17 cellular contexts compared by ENCODE assay signal in genomic region chr14:58901826-58902225, GRCh38.
"Had no signal": no experiment of that assay in that cellular context is flagged by ENCODE, and none has a peak within 500 bp of the region (broad histone marks: within the 10 kb centered on the region; RNA-seq: fewer than 3 reads in every experiment).

No MANE protein-coding gene starts in this region.

- DNase-seq: dermis blood vessel endothelial cell; dorsolateral prefrontal cortex; effector CD4-positive, alpha-beta T cell; effector memory CD4-positive, alpha-beta T cell; foreskin keratinocyte; heart left ventricle; hippocampal formation; left cardiac atrium; left lung; left ventricle myocardium superior; lower lobe of right lung; mesenchymal stem cell; mucosa of descending colon; naive B cell had no signal

- H3K27me3 ChIP-seq: foreskin keratinocyte, gastroesophageal sphincter, heart left ventricle, left lung had no signal

- H3K27ac ChIP-seq: coronary artery, dorsolateral prefrontal cortex, esophagus muscularis mucosa, foreskin keratinocyte, gastroesophageal sphincter, heart left ventricle, left lung, lower lobe of right lung had no signal

- H3K9me3 ChIP-seq: esophagus muscularis mucosa, gastroesophageal sphincter, heart left ventricle, left lung, lower lobe of right lung, mucosa of descending colon had no signal

- H3K4me3 ChIP-seq: coronary artery, dorsolateral prefrontal cortex, esophagus muscularis mucosa, gastroesophageal sphincter, heart left ventricle, left lung, lower lobe of right lung, mucosa of descending colon had no signal

- ATAC-seq: foreskin keratinocyte, gastroesophageal sphincter, heart left ventricle, left cardiac atrium, left lung, left ventricle myocardium superior, lower lobe of right lung, mucosa of descending colon had no signal

- H3K36me3 ChIP-seq: esophagus muscularis mucosa, gastroesophageal sphincter, heart left ventricle, left lung, lower lobe of right lung had no signal

- H3K4me1 ChIP-seq: esophagus muscularis mucosa, gastroesophageal sphincter, heart left ventricle, lower lobe of right lung had no signal
